Comparison of ENCODE assay signal across 12 cellular contexts in genomic region chr9:123724211-123724831, GRCh38.
DNase-seq lines count a peak whose midpoint lies in the region; ATAC-seq, FAIRE-seq and TF ChIP-seq lines count a peak whose summit lies in the region.
"Had no signal": no experiment of that assay in that cellular context is flagged by ENCODE, and none has a peak within 500 bp of the region (broad histone marks: within the 10 kb centered on the region; RNA-seq: fewer than 3 reads in every experiment).

No MANE protein-coding gene starts in this region.

- H4K20me1 ChIP-seq in mammary epithelial cell (ENCODE audit: insufficient read depth, low read length): no peaks in the 10 kb centered on the region

- TF ChIP-seq POLR2A in GM12892 (IDR thresholded peaks at IDR 0.05; ENCODE audit: low read depth, low read length): no peak

- H3K27ac ChIP-seq in mammary epithelial cell (ENCODE audit: insufficient read depth, low read depth, low read length) (no peak overlapping the region), pancreas (no peak overlapping the region)

- ATAC-seq in pancreas (no peak), GM21825 (IDR thresholded peaks at IDR 0.05; ENCODE audit: unreplicated experiment) (no peak)

- H3K27me3 ChIP-seq in mammary epithelial cell (ENCODE audit: insufficient read depth, low read length): no peaks in the 10 kb centered on the region
- H3K27me3 ChIP-seq in pancreas: no peaks in the 10 kb centered on the region
- H3K27me3 ChIP-seq: MG63 had no signal

- WGBS in mammary epithelial cell (ENCODE audit: low coverage, missing lambda C conversion rate): 60% methylated on average over 3 of the region's 3 CpGs
- WGBS in pancreas, 2 donors: 95 to 96% methylated on average over 3 of the region's 3 CpGs

- H3K4me1 ChIP-seq in mammary epithelial cell (ENCODE audit: insufficient read depth, low read length): no peaks in the 10 kb centered on the region
- no peaks in the 10 kb centered on the region for H3K4me1 ChIP-seq in pancreas

- BruUV-seq in mammary epithelial cell (replicated peaks; lab: Mats Ljungman, UMichigan): no TSS peak

- H3K9me3 ChIP-seq in mammary epithelial cell (replicated peaks; ENCODE audit: insufficient read depth, low read length) (peaks cover 11% of the 10 kb centered on the region), pancreas (no peaks in the 10 kb centered on the region)

- H3K36me3 ChIP-seq in mammary epithelial cell (ENCODE audit: insufficient read depth, low read length) (no peaks in the 10 kb centered on the region), pancreas (no peaks in the 10 kb centered on the region)
- H3K36me3 ChIP-seq: MG63 had no signal

- H3K4me2 ChIP-seq in mammary epithelial cell (ENCODE audit: insufficient read depth, low read depth, low read length): no peak overlapping the region

- DNase-seq in AG10803 (ENCODE audit: low read depth): peak; percentile 69
- DNase-seq in HT1080 (ENCODE audit: low read depth): peak; percentile 6
- DNase-seq in mammary epithelial cell: peak; percentile 6
- peak; percentile 9 for DNase-seq in left kidney (ENCODE audit: low read depth, low spot score)
- DNase-seq in NCI-H2029 treated with DMSO at 0.1 percent for 48 hours (lab: John Stamatoyannopoulos, UW): no peak
- no peak for DNase-seq in pancreas
- no peak for DNase-seq in GM12892 (ENCODE audit: insufficient read length)
- DNase-seq: MG63; stimulated activated CD4-positive, alpha-beta T cell treated with anti-CD3 and anti-CD28 coated beads, Interleukin-15, amount 100 ng/mL, for 24 hours had no signal

- in situ Hi-C loops in mammary epithelial cell (cut with MboI; ENCODE audit: low sequenced_read_pairs in 2 of 2): no loop called here

- H3K79me2 ChIP-seq in mammary epithelial cell (ENCODE audit: insufficient read depth, low read length): no peaks in the 10 kb centered on the region

- H3K9ac ChIP-seq in mammary epithelial cell (ENCODE audit: insufficient read depth, low read length): no peak overlapping the region

- TF ChIP-seq CTCF in AG10803 (conservative IDR thresholded peaks at IDR 0.05; ENCODE audit: low read length): peak; percentile 47
- no peak for TF ChIP-seq CTCF in mammary epithelial cell (conservative IDR thresholded peaks at IDR 0.05 in 1 of 2, IDR thresholded peaks at IDR 0.05 in 1 of 2; ENCODE audit: extremely low read depth in 1 of 2, insufficient read depth in 1 of 2, low read depth in 1 of 2, low read length in 2 of 2)
- no peak for TF ChIP-seq CTCF in pancreas (IDR thresholded peaks at IDR 0.05)

- intact Hi-C loops in mammary epithelial cell (cut with micrococcal nuclease): loop anchor here (5.0 kb wide), 1 partner anchor 318 kb away; no protein-coding TSS in a partner anchor
- intact Hi-C loops in pancreas (cut with DNase I): no loop called here

- CTCF ChIA-PET in mammary epithelial cell (lab: Charles Lee; ENCODE audit: low non-redundant PET): no interaction called here

- no peak for FAIRE-seq in pancreas (lab: Jason Lieb, UNC)
- no peak for FAIRE-seq in GM12892 (lab: Jason Lieb, UNC)
- FAIRE-seq: islet of Langerhans, TTC549 had no signal

- H2AFZ ChIP-seq in mammary epithelial cell (ENCODE audit: low read depth, low read length): no peak overlapping the region

- dilution Hi-C loops in mammary epithelial cell (cut with HindIII; ENCODE audit: low sequenced_read_pairs): loop anchor here (25.0 kb wide), 1 partner anchor 112 kb away; no protein-coding TSS in a partner anchor

- H3K4me3 ChIP-seq in AG10803 (ENCODE audit: low read length) (no peak overlapping the region), mammary epithelial cell (replicated peaks in 1 of 3; ENCODE audit: insufficient read depth in 1 of 3, low read depth in 2 of 3, low read length in 3 of 3) (no peak overlapping the region), pancreas (no peak overlapping the region)
- H3K4me3 ChIP-seq: MG63 had no signal

Comparison
In these comparisons a context has a peak if more than half of its experiments do, and no peak if none do; other contexts are left out.
1. DNase-seq: peak in AG10803 (single experiment), HT1080 (single experiment), mammary epithelial cell (single experiment) and left kidney (single experiment); none in NCI-H2029 treated with DMSO at 0.1 percent for 48 hours (single experiment), pancreas (0 of 6) and GM12892 (single experiment).